9 cellular contexts compared by ENCODE assay signal in genomic region chr11:65390099-65390941, GRCh38. TPM values are rescaled to one million over a fixed set of nuclear protein-coding genes. Genes with fewer than 3 reads are reported as not detected.
DNase-seq lines count a peak whose midpoint lies in the region; ATAC-seq and TF ChIP-seq lines count a peak whose summit lies in the region.
"Had no signal": no experiment of that assay in that cellular context is flagged by ENCODE, and none has a peak within 500 bp of the region (broad histone marks: within the 10 kb centered on the region; RNA-seq: fewer than 3 reads in every experiment).

No MANE protein-coding gene starts in this region.

- H3K4me3 Mint-ChIP-seq in GM23338, result no peak overlapping the region
- H3K4me3 Mint-ChIP-seq in activated CD8-positive, alpha-beta T cell treated with anti-CD3 and anti-CD28 coated beads, Interleukin-2, amount 10 ng/mL, durations not matched to agents 7 days and 5 days, result no peak overlapping the region
- peak overlapping the region; percentile 11 for H3K4me3 Mint-ChIP-seq in stimulated activated effector memory CD8-positive, alpha-beta T cell treated with anti-CD3 and anti-CD28 coated beads, Interleukin-12 subunit alpha, Interleukin-12 subunit beta, amount 100 ng/mL, for 72 hours

- H3K27me3 Mint-ChIP-seq in GM23338 (ENCODE audit: insufficient read depth, low read depth, poor library complexity), result peaks cover 7% of the 10 kb centered on the region
- no peaks in the 10 kb centered on the region for H3K27me3 Mint-ChIP-seq in activated CD8-positive, alpha-beta T cell treated with anti-CD3 and anti-CD28 coated beads, Interleukin-2, amount 10 ng/mL, durations not matched to agents 7 days and 5 days (ENCODE audit: low read depth)

- H3K27ac Mint-ChIP-seq in GM23338, result no peak overlapping the region
- H3K27ac Mint-ChIP-seq in activated CD8-positive, alpha-beta T cell treated with anti-CD3 and anti-CD28 coated beads, Interleukin-2, amount 10 ng/mL, durations not matched to agents 7 days and 5 days, result peak overlapping the region; percentile 57
- H3K27ac Mint-ChIP-seq in stimulated activated effector memory CD8-positive, alpha-beta T cell treated with anti-CD3 and anti-CD28 coated beads, Interleukin-12 subunit alpha, Interleukin-12 subunit beta, amount 100 ng/mL, for 72 hours, result peak overlapping the region; percentile 86

- no peak for TF ChIP-seq CTCF in GM23338 (conservative IDR thresholded peaks at IDR 0.05; ENCODE audit: low read depth in 2 of 2)

- 0 out of 2 replicates have a peak, but pooled peaks cover 6% of the 10 kb centered on the region for H3F3A ChIP-seq in GM23338 (replicated peaks; ENCODE audit: low read depth)

- CTCF ChIA-PET in activated CD8-positive, alpha-beta T cell treated with anti-CD3 and anti-CD28 coated beads, Interleukin-2, amount 10 ng/mL, durations not matched to agents 7 days and 5 days (lab: Charles Lee), result interaction anchor here (1.5 to 5.9 kb wide), 3 partner anchors 26 to 151 kb away, joined by 3 to 46 read pairs (median 6); no protein-coding TSS in a partner anchor

- POLR2A ChIA-PET in activated CD8-positive, alpha-beta T cell treated with anti-CD3 and anti-CD28 coated beads, Interleukin-2, amount 10 ng/mL, durations not matched to agents 7 days and 5 days (lab: Charles Lee), result interaction anchor here (0.7 to 15.4 kb wide), 6 partner anchors 8 to 117 kb away, joined by 3 to 253 read pairs (median 4); partner anchors contain the start of genes MALAT1 and NEAT1

- H3K4me1 ChIP-seq in GM23338 (ENCODE audit: insufficient read depth), result peaks cover 10% of the 10 kb centered on the region; the same call in 1 of the 2 replicates

- H4K20me1 ChIP-seq in GM23338 (replicated peaks; ENCODE audit: insufficient read depth), result no peaks in the 10 kb centered on the region

- no peak overlapping the region for H2AFZ ChIP-seq in GM23338

- peak overlapping the region; percentile 26; the same call in 1 of the 2 replicates for H3K27ac ChIP-seq in GM23338 (ENCODE audit: low read depth)

- peaks cover 19% of the 10 kb centered on the region for H3K4me1 Mint-ChIP-seq in GM23338
- H3K4me1 Mint-ChIP-seq in activated CD8-positive, alpha-beta T cell treated with anti-CD3 and anti-CD28 coated beads, Interleukin-2, amount 10 ng/mL, durations not matched to agents 7 days and 5 days (ENCODE audit: low read depth), result peaks cover 47% of the 10 kb centered on the region
- H3K4me1 Mint-ChIP-seq in stimulated activated effector memory CD8-positive, alpha-beta T cell treated with anti-CD3 and anti-CD28 coated beads, Interleukin-12 subunit alpha, Interleukin-12 subunit beta, amount 100 ng/mL, for 72 hours, result peaks cover 61% of the 10 kb centered on the region

- no peaks in the 10 kb centered on the region for H3K9me2 ChIP-seq in GM23338 (ENCODE audit: insufficient read depth)

- H3K4me3 ChIP-seq in GM23338, result no peak overlapping the region

- no peaks in the 10 kb centered on the region for H3K9me3 Mint-ChIP-seq in GM23338
- no peaks in the 10 kb centered on the region for H3K9me3 Mint-ChIP-seq in activated CD8-positive, alpha-beta T cell treated with anti-CD3 and anti-CD28 coated beads, Interleukin-2, amount 10 ng/mL, durations not matched to agents 7 days and 5 days (ENCODE audit: insufficient read depth)
- H3K9me3 Mint-ChIP-seq in stimulated activated effector memory CD8-positive, alpha-beta T cell treated with anti-CD3 and anti-CD28 coated beads, Interleukin-12 subunit alpha, Interleukin-12 subunit beta, amount 100 ng/mL, for 72 hours, result no peaks in the 10 kb centered on the region

- 0 out of 2 replicates have a peak overlapping the region, but pooled peaks have one; percentile 32 for H3K4me2 ChIP-seq in GM23338

- H3K36me3 ChIP-seq in GM23338 (ENCODE audit: insufficient read depth), result no peaks in the 10 kb centered on the region

- H3K36me3 Mint-ChIP-seq in GM23338 (ENCODE audit: low read depth), result no peaks in the 10 kb centered on the region; the same call in 2 of the 3 replicates
- H3K36me3 Mint-ChIP-seq in activated CD8-positive, alpha-beta T cell treated with anti-CD3 and anti-CD28 coated beads, Interleukin-2, amount 10 ng/mL, durations not matched to agents 7 days and 5 days (ENCODE audit: low read depth), result peaks cover 38% of the 10 kb centered on the region
- H3K36me3 Mint-ChIP-seq in stimulated activated effector memory CD8-positive, alpha-beta T cell treated with anti-CD3 and anti-CD28 coated beads, Interleukin-12 subunit alpha, Interleukin-12 subunit beta, amount 100 ng/mL, for 72 hours, result peaks cover 57% of the 10 kb centered on the region

- no peaks in the 10 kb centered on the region for H3K79me2 ChIP-seq in GM23338 (replicated peaks; ENCODE audit: insufficient read depth)

- H3K27me3 ChIP-seq in GM23338 (ENCODE audit: insufficient read depth), result no peaks in the 10 kb centered on the region

- ATAC-seq in GM23338 (peak; percentile 18), HG03196 (IDR thresholded peaks at IDR 0.05; ENCODE audit: unreplicated experiment) (no peak), GM19463 (IDR thresholded peaks at IDR 0.05; ENCODE audit: unreplicated experiment) (no peak), GM21367 (IDR thresholded peaks at IDR 0.05; ENCODE audit: unreplicated experiment) (no peak)
- ATAC-seq in activated CD8-positive, alpha-beta T cell treated with anti-CD3 and anti-CD28 coated beads, Interleukin-2, amount 10 ng/mL, durations not matched to agents 7 days and 5 days, result no peak
- ATAC-seq in stimulated activated effector memory CD8-positive, alpha-beta T cell treated with anti-CD3 and anti-CD28 coated beads, Interleukin-12 subunit alpha, Interleukin-12 subunit beta, amount 100 ng/mL, for 72 hours, result no peak

- no peak for DNase-seq in GM23338 (ENCODE audit: low spot score)
- no peak for DNase-seq in activated CD8-positive, alpha-beta T cell treated with anti-CD3 and anti-CD28 coated beads, Interleukin-2, amount 10 ng/mL, durations not matched to agents 7 days and 5 days
- DNase-seq in foreskin melanocyte, result peak; percentile 76
- DNase-seq in stimulated activated effector memory CD8-positive, alpha-beta T cell treated with anti-CD3 and anti-CD28 coated beads, Interleukin-12 subunit alpha, Interleukin-12 subunit beta, amount 100 ng/mL, for 72 hours (ENCODE audit: low spot score in 2 of 2), result no peak
- DNase-seq in NCI-H146 (lab: John Stamatoyannopoulos, UW), result no peak
- DNase-seq: NCI-H2029 treated with DMSO at 0.1 percent for 48 hours had no signal

TF ChIP-seq in GM23338, 12 proteins besides CTCF, POLR2A, EP300 and RAD21 (continues in another document):
- TF ChIP-seq ZNF331 (CRISPR knock-in tag; IDR thresholded peaks at IDR 0.05; ENCODE audit: low read depth), result no peak

RNA-seq across cellular contexts. Expression of gene FRMD8, which starts 3.9 kb away (rescaled TPM):
- 35.4 and 41.4 TPM in 2 replicates for total RNA-seq in GM23338 (2014; rRNA removed; shearing (Covaris generic))
- polyA plus RNA-seq in GM23338 (2016; fragmentation: Nextera tagmentation; extraction: Ambion mirVana), result 6.2 and 7.0 TPM in 2 replicates
- 10 to 100 TPM; 51.0 to 54.7 TPM for total RNA-seq in activated CD8-positive, alpha-beta T cell treated with anti-CD3 and anti-CD28 coated beads, Interleukin-2, amount 10 ng/mL, durations not matched to agents 7 days and 5 days

RNA-seq across cellular contexts. Expression of gene SLC25A45, which starts 7.9 kb away (rescaled TPM):
- 0.10 and 0.35 TPM in 2 replicates for total RNA-seq in GM23338 (2014; rRNA removed; shearing (Covaris generic))
- polyA plus RNA-seq in GM23338 (2016; fragmentation: Nextera tagmentation; extraction: Ambion mirVana), result 0.74 and 0.89 TPM in 2 replicates
- 10 to 100 TPM; 24.5 to 28.2 TPM for total RNA-seq in activated CD8-positive, alpha-beta T cell treated with anti-CD3 and anti-CD28 coated beads, Interleukin-2, amount 10 ng/mL, durations not matched to agents 7 days and 5 days

RNA-seq across cellular contexts. Expression of gene NEAT1, which starts 32.3 kb away (rescaled TPM):
- 6.3 and 7.2 TPM in 2 replicates for total RNA-seq in GM23338 (2014; rRNA removed; shearing (Covaris generic))
- 3.6 and 5.3 TPM in 2 replicates for polyA plus RNA-seq in GM23338 (2016; fragmentation: Nextera tagmentation; extraction: Ambion mirVana)
- 100 to 1,000 TPM; 212 to 254 TPM for total RNA-seq in activated CD8-positive, alpha-beta T cell treated with anti-CD3 and anti-CD28 coated beads, Interleukin-2, amount 10 ng/mL, durations not matched to agents 7 days and 5 days

RNA-seq across cellular contexts. Expression of gene TIGD3, which starts 35.8 kb away (rescaled TPM):
- total RNA-seq in GM23338 (2014; rRNA removed; shearing (Covaris generic)), result 3.0 and 3.5 TPM in 2 replicates
- 1.2 and 1.5 TPM in 2 replicates for polyA plus RNA-seq in GM23338 (2016; fragmentation: Nextera tagmentation; extraction: Ambion mirVana)
- total RNA-seq in activated CD8-positive, alpha-beta T cell treated with anti-CD3 and anti-CD28 coated beads, Interleukin-2, amount 10 ng/mL, durations not matched to agents 7 days and 5 days, result 1 to 10 TPM; 1.1 to 1.4 TPM

RNA-seq across cellular contexts. Expression of gene DPF2, which starts 56.7 kb away (rescaled TPM):
- 54.1 and 59.0 TPM in 2 replicates for total RNA-seq in GM23338 (2014; rRNA removed; shearing (Covaris generic))
- 64.3 and 66.4 TPM in 2 replicates for polyA plus RNA-seq in GM23338 (2016; fragmentation: Nextera tagmentation; extraction: Ambion mirVana)
- 10 to 100 TPM; 56.3 to 56.9 TPM for total RNA-seq in activated CD8-positive, alpha-beta T cell treated with anti-CD3 and anti-CD28 coated beads, Interleukin-2, amount 10 ng/mL, durations not matched to agents 7 days and 5 days

Comparison
In these comparisons a context has a peak if more than half of its experiments do, and no peak if none do; other contexts are left out.
1. RNA of gene SLC25A45, which starts 7.9 kb away (total RNA-seq): 24.5 to 28.2 TPM in activated CD8-positive, alpha-beta T cell treated with anti-CD3 and anti-CD28 coated beads, Interleukin-2, amount 10 ng/mL, durations not matched to agents 7 days and 5 days; 0.10 to 0.35 TPM in GM23338; every median in the first group is over 10 times any median in the second.
2. RNA of gene NEAT1, which starts 32.3 kb away (total RNA-seq): 212 to 254 TPM in activated CD8-positive, alpha-beta T cell treated with anti-CD3 and anti-CD28 coated beads, Interleukin-2, amount 10 ng/mL, durations not matched to agents 7 days and 5 days; 6.3 to 7.2 TPM in GM23338; every median in the first group is over 10 times any median in the second.